24 cellular contexts compared by ENCODE assay signal in genomic region chr1:160353223-160353622, GRCh38. TPM values are rescaled to one million over a fixed set of nuclear protein-coding genes. Genes with fewer than 3 reads are reported as not detected.
A peak's percentile ranks its signal among the peaks of the same experiment; 100 is the strongest.
DNase-seq lines count a peak whose midpoint lies in the region; ATAC-seq, FAIRE-seq and TF ChIP-seq lines count a peak whose summit lies in the region.
"Had no signal": no experiment of that assay in that cellular context is flagged by ENCODE, and none has a peak within 500 bp of the region (broad histone marks: within the 10 kb centered on the region; RNA-seq: fewer than 3 reads in every experiment).

No MANE protein-coding gene starts in this region.

- peak; percentile 25 for DNase-seq in AG08395 (ENCODE audit: low spot score)
- peak; percentile 47 for DNase-seq in IMR-90
- no peak for DNase-seq in K562 (ENCODE audit: extremely low read depth in 1 of 4, low spot score in 3 of 4)
- DNase-seq in left lobe of liver (ENCODE audit: low spot score), result peak; percentile 7
- DNase-seq in mucosa of descending colon, result no peak
- no peak for DNase-seq in SIG-M5 treated with dmso at 0.1 percent for 504 hours (lab: John Stamatoyannopoulos, UW; ENCODE audit: unreplicated experiment)
- no peak for DNase-seq in activated T-helper 2 cell treated with anti-CD3 and anti-CD28 coated beads, Interferon-gamma antibody, Interleukin-2, Interleukin-4, amounts not matched to agents 10 μg/mL and 5 μg/mL and 100 μg/mL, durations not matched to agents 14 hours and 24 hours and 36 hours (ENCODE audit: low spot score)
- DNase-seq in NK-92 (lab: John Stamatoyannopoulos, UW; ENCODE audit: unreplicated experiment), result no peak
- DNase-seq: activated CD4-positive, alpha-beta T cell treated with anti-CD3 and anti-CD28 coated beads, Interleukin-2, amount 50 U/mL, for 1 hour; activated naive CD4-positive, alpha-beta T cell; endodermal cell; foreskin melanocyte; left colon; NCI-H1105 treated with DMSO at 0.1 percent for 48 hours; NCI-H2081 treated with DMSO at 0.1 percent for 48 hours; NCI-H510A; T-cell had no signal

- no peak overlapping the region for H3K18ac ChIP-seq in IMR-90 (ENCODE audit: low read depth, low read length)

- intact Hi-C loops in IMR-90 (cut with micrococcal nuclease) (no loop called here), K562 (cut with micrococcal nuclease) (no loop called here), mucosa of descending colon (cut with DNase I, micrococcal nuclease) (no loop called here)
- intact Hi-C loops in activated T-helper 2 cell treated with anti-CD3 and anti-CD28 coated beads, Interferon-gamma antibody, Interleukin-2, Interleukin-4, amounts not matched to agents 10 μg/mL and 5 μg/mL and 100 μg/mL, durations not matched to agents 14 hours and 24 hours and 36 hours (cut with micrococcal nuclease), result no loop called here

- H3K9me1 ChIP-seq in IMR-90 (ENCODE audit: insufficient read depth, low read length) (no peaks in the 10 kb centered on the region), K562 (ENCODE audit: control insufficient read depth, insufficient read depth, low read length) (no peaks in the 10 kb centered on the region)

- no peak overlapping the region for H4K8ac ChIP-seq in IMR-90 (ENCODE audit: low read depth in 2 of 2, low read length in 2 of 2)

- H3K4ac ChIP-seq in IMR-90 (ENCODE audit: low read depth, low read length), result no peak overlapping the region

- no peak overlapping the region for H4K91ac ChIP-seq in IMR-90 (ENCODE audit: insufficient read depth, low read depth, low read length)

- H2BK5ac ChIP-seq in IMR-90 (ENCODE audit: low read depth, low read length, poor library complexity, severe bottlenecking), result no peak overlapping the region

- no peak for FAIRE-seq in K562 (lab: Jason Lieb, UNC)
- FAIRE-seq: colon, HTR-8/SVneo had no signal

- H4K20me1 ChIP-seq in IMR-90 (ENCODE audit: insufficient read depth, low read length), result no peaks in the 10 kb centered on the region; the same call in 1 of the 2 replicates
- H4K20me1 ChIP-seq in K562 (replicated peaks; ENCODE audit: control insufficient read depth, insufficient read depth, low read length), result no peaks in the 10 kb centered on the region; the same call in 1 of the 2 replicates

- no peak overlapping the region for H3K14ac ChIP-seq in IMR-90 (replicated peaks; ENCODE audit: low read depth, low read length)

- dilution Hi-C loops in IMR-90 (cut with HindIII; ENCODE audit: low sequenced_read_pairs, unreplicated experiment), result no loop called here

- H4K5ac ChIP-seq in IMR-90 (ENCODE audit: low read depth, low read length), result no peak overlapping the region

- no peak overlapping the region for H3K27ac ChIP-seq in IMR-90 (ENCODE audit: insufficient read depth, low read length)
- H3K27ac ChIP-seq in K562 (ENCODE audit: extremely low read depth, low read depth, low read length), result no peak overlapping the region; the same call in 2 of the 3 replicates
- H3K27ac ChIP-seq: ascending aorta, neural progenitor cell, suprapubic skin had no signal

- H2AK5ac ChIP-seq in IMR-90 (ENCODE audit: low read depth, low read length), result no peak overlapping the region

- no peak for TF ChIP-seq POLR2A in IMR-90 (IDR thresholded peaks at IDR 0.05; ENCODE audit: low read depth, low read length)
- no peak for TF ChIP-seq POLR2A in K562 (conservative IDR thresholded peaks at IDR 0.05)

- H3K4me3 ChIP-seq in IMR-90 (ENCODE audit: insufficient read depth, low read depth, low read length) (no peak overlapping the region), K562 (no peak overlapping the region), mucosa of descending colon (no peak overlapping the region)
- H3K4me3 ChIP-seq: ascending aorta, neural progenitor cell, suprapubic skin had no signal

- peaks cover 3% of the 10 kb centered on the region for H3K4me1 Mint-ChIP-seq in activated T-helper 2 cell treated with anti-CD3 and anti-CD28 coated beads, Interferon-gamma antibody, Interleukin-2, Interleukin-4, amounts not matched to agents 10 μg/mL and 5 μg/mL and 100 μg/mL, durations not matched to agents 14 hours and 24 hours and 36 hours (ENCODE audit: low read depth)
- H3K4me1 Mint-ChIP-seq: endodermal cell, neural progenitor cell had no signal

- CTCF ChIA-PET in IMR-90 (lab: Yijun Ruan, JAX) (interaction anchor here (0.6 to 1.8 kb wide), 2 partner anchors 23 to 99 kb away, joined by 3 to 8 read pairs; no protein-coding TSS in a partner anchor), K562 (lab: Yijun Ruan, JAX; ENCODE audit: low intra/inter-chr PET ratio) (interaction anchor here (2.4 kb wide), 1 partner anchor 24 kb away, joined by 12 read pairs; no protein-coding TSS in a partner anchor)

- peaks cover 4 to 9% of the 10 kb centered on the region in 2 experiments; a peak in 2 of 4 replicates for H3K79me1 ChIP-seq in IMR-90 (ENCODE audit: low read depth in 1 of 2, low read length in 2 of 2)

- no peaks in the 10 kb centered on the region for H3K79me2 ChIP-seq in K562 (ENCODE audit: control insufficient read depth, insufficient read depth, low read length)

- no peak overlapping the region for H3K27ac Mint-ChIP-seq in activated T-helper 2 cell treated with anti-CD3 and anti-CD28 coated beads, Interferon-gamma antibody, Interleukin-2, Interleukin-4, amounts not matched to agents 10 μg/mL and 5 μg/mL and 100 μg/mL, durations not matched to agents 14 hours and 24 hours and 36 hours
- H3K27ac Mint-ChIP-seq: endodermal cell, neural progenitor cell, T-cell had no signal

- H3K56ac ChIP-seq in IMR-90 (ENCODE audit: extremely low read depth, insufficient read depth, low read length), result no peak overlapping the region

- no peak overlapping the region for H2AK9ac ChIP-seq in IMR-90 (replicated peaks; ENCODE audit: low read depth, low read length, poor library complexity)

- H2BK15ac ChIP-seq in IMR-90 (ENCODE audit: low read depth, low read length), result no peak overlapping the region

- H3K9me3 ChIP-seq in IMR-90 (ENCODE audit: control insufficient read depth, insufficient read depth, low read length) (no peaks in the 10 kb centered on the region), K562 (replicated peaks; ENCODE audit: control insufficient read depth, insufficient read depth, low read depth, low read length) (no peaks in the 10 kb centered on the region), mucosa of descending colon (no peaks in the 10 kb centered on the region)
- H3K9me3 ChIP-seq: ascending aorta, suprapubic skin had no signal

- in situ Hi-C loops in IMR-90 (cut with MboI; ENCODE audit: low sequenced_read_pairs) (loop anchor here (10.0 kb wide), 1 partner anchor 258 kb away; the partner anchor contains the start of gene IGSF8), K562 (cut with MboI) (no loop called here)

- H3K4me2 ChIP-seq in IMR-90 (ENCODE audit: low read depth, low read length), result no peak overlapping the region
- no peak overlapping the region for H3K4me2 ChIP-seq in K562 (ENCODE audit: insufficient read depth, low read length)
- H3K4me2 ChIP-seq: neural progenitor cell had no signal

- H2AFZ ChIP-seq in IMR-90 (replicated peaks; ENCODE audit: low read length, poor library complexity), result no peak overlapping the region
- no peak overlapping the region for H2AFZ ChIP-seq in K562 (ENCODE audit: low read depth, low read length)
- H2AFZ ChIP-seq: neural progenitor cell had no signal

- BruUV-seq in IMR-90 (replicated peaks; lab: Mats Ljungman, UMichigan), result no TSS peak
- BruUV-seq in K562 (replicated peaks; lab: Mats Ljungman, UMichigan), result no TSS peak

- H3K27me3 ChIP-seq in IMR-90 (ENCODE audit: control insufficient read depth, insufficient read depth, low read length), result no peaks in the 10 kb centered on the region
- no peaks in the 10 kb centered on the region for H3K27me3 ChIP-seq in K562 (ENCODE audit: control insufficient read depth in 2 of 2, insufficient read depth in 2 of 2, low read length in 2 of 2)
- H3K27me3 ChIP-seq: ascending aorta, neural progenitor cell, suprapubic skin had no signal

- no peaks in the 10 kb centered on the region for H3K4me1 ChIP-seq in IMR-90 (ENCODE audit: control insufficient read depth, insufficient read depth, low read length)
- H3K4me1 ChIP-seq in K562 (replicated peaks in 1 of 2; ENCODE audit: control insufficient read depth in 2 of 2, insufficient read depth in 2 of 2, low read length in 2 of 2), result no peaks in the 10 kb centered on the region
- H3K4me1 ChIP-seq in mucosa of descending colon (ENCODE audit: low read depth), result no peaks in the 10 kb centered on the region
- H3K4me1 ChIP-seq: ascending aorta, neural progenitor cell, suprapubic skin had no signal

- TF ChIP-seq CTCF in IMR-90 (conservative IDR thresholded peaks at IDR 0.05; ENCODE audit: low read depth, low read length), result no peak
- TF ChIP-seq CTCF in K562 (IDR thresholded peaks at IDR 0.05 in 2 of 3, conservative IDR thresholded peaks at IDR 0.05 in 1 of 3; ENCODE audit: insufficient read depth in 2 of 3, low read depth in 1 of 3, low read length in 3 of 3), result no peak
- no peak for TF ChIP-seq CTCF in mucosa of descending colon (IDR thresholded peaks at IDR 0.05)

- no peaks in the 10 kb centered on the region for H3K27me3 Mint-ChIP-seq in activated T-helper 2 cell treated with anti-CD3 and anti-CD28 coated beads, Interferon-gamma antibody, Interleukin-2, Interleukin-4, amounts not matched to agents 10 μg/mL and 5 μg/mL and 100 μg/mL, durations not matched to agents 14 hours and 24 hours and 36 hours (ENCODE audit: low read depth)
- H3K27me3 Mint-ChIP-seq: T-cell had no signal

- peak; percentile 54; the same call in 1 of the 2 replicates for ATAC-seq in IMR-90 (ENCODE audit: low read depth)
- no peak for ATAC-seq in K562
- ATAC-seq in left lobe of liver, result no peak
- ATAC-seq in mucosa of descending colon, result no peak
- ATAC-seq: left colon, T-cell had no signal

- H2BK20ac ChIP-seq in IMR-90 (ENCODE audit: low read depth, low read length), result no peak overlapping the region

- no peak overlapping the region for H3K23ac ChIP-seq in IMR-90 (ENCODE audit: low read depth, low read length)

- POLR2A ChIA-PET in IMR-90 (lab: Charles Lee; ENCODE audit: unreplicated experiment), result no interaction called here
- POLR2A ChIA-PET in K562 (lab: Yijun Ruan, JAX), result interaction anchor here (0.5 to 5.9 kb wide), 6 partner anchors 9 to 207 kb away, joined by 3 to 37 read pairs (median 6); partner anchors contain the start of gene NHLH1

- H2BK120ac ChIP-seq in IMR-90 (ENCODE audit: low read depth, low read length), result no peak overlapping the region

- peaks cover 88% of the 10 kb centered on the region for H3K36me3 Mint-ChIP-seq in activated T-helper 2 cell treated with anti-CD3 and anti-CD28 coated beads, Interferon-gamma antibody, Interleukin-2, Interleukin-4, amounts not matched to agents 10 μg/mL and 5 μg/mL and 100 μg/mL, durations not matched to agents 14 hours and 24 hours and 36 hours (ENCODE audit: low read depth)

- H3K36me3 ChIP-seq in IMR-90 (ENCODE audit: control insufficient read depth, insufficient read depth, low read length) (peaks cover 70% of the 10 kb centered on the region), K562 (ENCODE audit: control insufficient read depth, insufficient read depth, low read length) (peaks cover 98% of the 10 kb centered on the region), mucosa of descending colon (ENCODE audit: low read depth) (peaks cover 21% of the 10 kb centered on the region)

- H3K9me3 Mint-ChIP-seq in activated T-helper 2 cell treated with anti-CD3 and anti-CD28 coated beads, Interferon-gamma antibody, Interleukin-2, Interleukin-4, amounts not matched to agents 10 μg/mL and 5 μg/mL and 100 μg/mL, durations not matched to agents 14 hours and 24 hours and 36 hours, result no peaks in the 10 kb centered on the region
- H3K9me3 Mint-ChIP-seq: endodermal cell, neural progenitor cell, T-cell had no signal

- TF ChIP-seq EP300 in K562 (IDR thresholded peaks at IDR 0.05; ENCODE audit: low read length), result no peak

- WGBS in IMR-90 (ENCODE audit: extremely low coverage in 2 of 2, insufficient read length in 1 of 2), 2 experiments, result no CpG with 5 or more reads among the region's 2 CpGs
- WGBS in K562 (ENCODE audit: insufficient coverage, low coverage, missing lambda C conversion rate), result 85% methylated on average over 2 of the region's 2 CpGs

- no peak overlapping the region for H3K4me3 Mint-ChIP-seq in activated T-helper 2 cell treated with anti-CD3 and anti-CD28 coated beads, Interferon-gamma antibody, Interleukin-2, Interleukin-4, amounts not matched to agents 10 μg/mL and 5 μg/mL and 100 μg/mL, durations not matched to agents 14 hours and 24 hours and 36 hours (ENCODE audit: low read depth)
- H3K4me3 Mint-ChIP-seq: endodermal cell, neural progenitor cell, T-cell had no signal

- H3K9ac ChIP-seq in IMR-90 (ENCODE audit: low read depth, low read length) (no peak overlapping the region), K562 (ENCODE audit: insufficient read depth in 1 of 2, low read depth in 2 of 2, low read length in 2 of 2) (no peak overlapping the region)
- H3K9ac ChIP-seq: neural progenitor cell had no signal

- no peak for TF ChIP-seq RAD21 in IMR-90 (IDR thresholded peaks at IDR 0.05; ENCODE audit: low read length)
- TF ChIP-seq RAD21 in K562 (CRISPR knock-in tag; conservative IDR thresholded peaks at IDR 0.05 in 1 of 2, IDR thresholded peaks at IDR 0.05 in 1 of 2), result no peak

RNA-seq across cellular contexts. Expression of gene NCSTN, which starts 10.0 kb away (rescaled TPM):
- total RNA-seq in IMR-90 (2012; rRNA removed) (46.7 and 60.2 TPM in 2 replicates), K562 (2014; rRNA removed) (21.3 and 27.3 TPM in 2 replicates), K562 (2014; rRNA removed; fragmentation: Illumina TruSeq; extraction: Trizol) (34.9 and 35.8 TPM in 2 replicates), K562 (2015; rRNA removed; fragmentation: Illumina TruSeq; extraction: Trizol) (37.2 and 42.3 TPM in 2 replicates), K562 (2021) (54.1 and 57.9 TPM in 2 replicates), left lobe of liver (32.1 TPM), mucosa of descending colon (100 to 1,000 TPM in 1 of 3 donors, 10 to 100 TPM in 2; 70.4 to 104 (median 95.8) TPM)
- polyA plus RNA-seq in IMR-90 (2012; rRNA removed) (182 and 194 TPM in 2 replicates), K562 (2011; rRNA removed) (64.3 and 104 TPM in 2 replicates), K562 (2014; fragmentation: Illumina TruSeq; extraction: Trizol) (75.9 and 91.1 TPM in 2 replicates), K562 (2014; fragmentation: Nextera tagmentation; extraction: Ambion mirVana) (10 to 100 TPM; 46.0 to 68.7 TPM), K562 (2014; rRNA removed) (55.3 and 60.7 TPM in 2 replicates)
- 91.0 and 111 TPM in 2 replicates for polyA plus RNA-seq in IMR-90 (2012; cell fraction: cytosol; rRNA removed)
- polyA plus RNA-seq in IMR-90 (2012; cell fraction: nucleus; rRNA removed; ENCODE audit: low replicate concordance), result 133 and 187 TPM in 2 replicates
- 203 and 289 TPM in 2 replicates for total RNA-seq in K562 (2011; cell fraction: chromatin; rRNA removed; ENCODE audit: low replicate concordance)
- 237 and 279 TPM in 2 replicates for total RNA-seq in K562 (2011; cell fraction: nucleolus; rRNA removed)
- total RNA-seq in K562 (2011; cell fraction: nucleoplasm; rRNA removed), result 253 and 291 TPM in 2 replicates
- polyA plus RNA-seq in K562 (2011; cell fraction: cytosol; rRNA removed), result 103 and 114 TPM in 2 replicates
- polyA plus RNA-seq in K562 (2011; cell fraction: nucleus; rRNA removed), result 178 and 195 TPM in 2 replicates
- polyA plus RNA-seq in K562 (2012), result 46.6 and 93.0 TPM in 2 replicates
- polyA minus RNA-seq in K562 (2011; rRNA and poly(A)+ RNA removed), result 85.4 and 89.2 TPM in 2 replicates
- polyA minus RNA-seq in K562 (2011; cell fraction: cytosol; rRNA and poly(A)+ RNA removed), result 40.9 and 45.8 TPM in 2 replicates
- polyA minus RNA-seq in K562 (2011; cell fraction: nucleus; rRNA and poly(A)+ RNA removed), result 56.5 and 78.1 TPM in 2 replicates
- 65.3 and 72.4 TPM in 2 replicates for total RNA-seq in activated T-helper 2 cell treated with anti-CD3 and anti-CD28 coated beads, Interferon-gamma antibody, Interleukin-2, Interleukin-4, amounts not matched to agents 10 μg/mL and 5 μg/mL and 100 μg/mL, durations not matched to agents 14 hours and 24 hours and 36 hours

RNA-seq across cellular contexts. Expression of gene COPA, which starts 10.2 kb away (rescaled TPM):
- total RNA-seq in IMR-90 (2012; rRNA removed) (377 and 436 TPM in 2 replicates), K562 (2014; rRNA removed) (93.5 and 121 TPM in 2 replicates), K562 (2014; rRNA removed; fragmentation: Illumina TruSeq; extraction: Trizol) (79.9 and 92.1 TPM in 2 replicates), K562 (2015; rRNA removed; fragmentation: Illumina TruSeq; extraction: Trizol) (73.1 and 80.7 TPM in 2 replicates), K562 (2021) (102 and 110 TPM in 2 replicates), left lobe of liver (94.8 TPM), mucosa of descending colon (100 to 1,000 TPM; 141 to 165 (median 151) TPM)
- polyA plus RNA-seq in IMR-90 (2012; rRNA removed) (201 and 204 TPM in 2 replicates), K562 (2011; rRNA removed) (222 and 236 TPM in 2 replicates), K562 (2014; fragmentation: Illumina TruSeq; extraction: Trizol) (119 and 154 TPM in 2 replicates), K562 (2014; fragmentation: Nextera tagmentation; extraction: Ambion mirVana) (100 to 1,000 TPM in 1 of 2 experiments, 10 to 100 TPM in 1; 49.8 to 123 TPM), K562 (2014; rRNA removed) (99.5 and 125 TPM in 2 replicates)
- polyA plus RNA-seq in IMR-90 (2012; cell fraction: cytosol; rRNA removed), result 82.2 and 103 TPM in 2 replicates
- polyA plus RNA-seq in IMR-90 (2012; cell fraction: nucleus; rRNA removed; ENCODE audit: low replicate concordance), result 78.3 and 211 TPM in 2 replicates
- total RNA-seq in K562 (2011; cell fraction: chromatin; rRNA removed; ENCODE audit: low replicate concordance), result 224 and 416 TPM in 2 replicates
- total RNA-seq in K562 (2011; cell fraction: nucleolus; rRNA removed), result 117 and 133 TPM in 2 replicates
- total RNA-seq in K562 (2011; cell fraction: nucleoplasm; rRNA removed), result 151 and 175 TPM in 2 replicates
- polyA plus RNA-seq in K562 (2011; cell fraction: cytosol; rRNA removed), result 140 and 207 TPM in 2 replicates
- polyA plus RNA-seq in K562 (2011; cell fraction: nucleus; rRNA removed), result 79.0 and 109 TPM in 2 replicates
- polyA plus RNA-seq in K562 (2012), result 107 and 187 TPM in 2 replicates
- 382 and 419 TPM in 2 replicates for polyA minus RNA-seq in K562 (2011; rRNA and poly(A)+ RNA removed)
- 161 and 169 TPM in 2 replicates for polyA minus RNA-seq in K562 (2011; cell fraction: cytosol; rRNA and poly(A)+ RNA removed)
- 73.5 and 122 TPM in 2 replicates for polyA minus RNA-seq in K562 (2011; cell fraction: nucleus; rRNA and poly(A)+ RNA removed)
- 153 and 154 TPM in 2 replicates for total RNA-seq in activated T-helper 2 cell treated with anti-CD3 and anti-CD28 coated beads, Interferon-gamma antibody, Interleukin-2, Interleukin-4, amounts not matched to agents 10 μg/mL and 5 μg/mL and 100 μg/mL, durations not matched to agents 14 hours and 24 hours and 36 hours

RNA-seq across cellular contexts. Expression of gene NHLH1, which starts 13.6 kb away (rescaled TPM):
- not detected in 2 replicates for total RNA-seq in IMR-90 (2012; rRNA removed)
- 0.14 and 0.26 TPM in 2 replicates for polyA plus RNA-seq in IMR-90 (2012; rRNA removed)
- 0.02 and 0.04 TPM in 2 replicates for polyA plus RNA-seq in IMR-90 (2012; cell fraction: cytosol; rRNA removed)
- polyA plus RNA-seq in IMR-90 (2012; cell fraction: nucleus; rRNA removed; ENCODE audit: low replicate concordance), result 0.73 and 0.82 TPM in 2 replicates
- total RNA-seq in K562 (2011; cell fraction: chromatin; rRNA removed; ENCODE audit: low replicate concordance), result 1.5 and 2.6 TPM in 2 replicates
- total RNA-seq in K562 (2011; cell fraction: nucleolus; rRNA removed), result 1.3 and 2.0 TPM in 2 replicates
- 2.5 and 2.9 TPM in 2 replicates for total RNA-seq in K562 (2011; cell fraction: nucleoplasm; rRNA removed)
- 0.09 and 0.16 TPM in 2 replicates for total RNA-seq in K562 (2014; rRNA removed)
- total RNA-seq in K562 (2014; rRNA removed; fragmentation: Illumina TruSeq; extraction: Trizol), result 0.33 and 0.35 TPM in 2 replicates
- not detected in 2 replicates for total RNA-seq in K562 (2015; rRNA removed; fragmentation: Illumina TruSeq; extraction: Trizol)
- total RNA-seq in K562 (2021), result 0.78 and 0.84 TPM in 2 replicates
- polyA plus RNA-seq in K562 (2011; rRNA removed), result 0.29 and 0.57 TPM in 2 replicates
- polyA plus RNA-seq in K562 (2011; cell fraction: cytosol; rRNA removed), result 0.40 and 0.71 TPM in 2 replicates
- 1.2 and 1.4 TPM in 2 replicates for polyA plus RNA-seq in K562 (2011; cell fraction: nucleus; rRNA removed)
- polyA plus RNA-seq in K562 (2012), result 0.31 and 1.6 TPM in 2 replicates
- 0.88 and 1.0 TPM in 2 replicates for polyA plus RNA-seq in K562 (2014; fragmentation: Illumina TruSeq; extraction: Trizol)
- under 1 TPM; 0.20 to 0.37 TPM for polyA plus RNA-seq in K562 (2014; fragmentation: Nextera tagmentation; extraction: Ambion mirVana)
- 1.3 and 1.4 TPM in 2 replicates for polyA plus RNA-seq in K562 (2014; rRNA removed)
- polyA minus RNA-seq in K562 (2011; rRNA and poly(A)+ RNA removed), result 0.21 and 0.25 TPM in 2 replicates
- 0.46 TPM in 1 of 2 replicates, not detected in the other for polyA minus RNA-seq in K562 (2011; cell fraction: cytosol; rRNA and poly(A)+ RNA removed)
- polyA minus RNA-seq in K562 (2011; cell fraction: nucleus; rRNA and poly(A)+ RNA removed), result 0.40 and 0.78 TPM in 2 replicates
- total RNA-seq in left lobe of liver, result 0.10 TPM
- total RNA-seq in mucosa of descending colon, result under 1 TPM; 0.14 to 0.16 (median 0.14) TPM
- total RNA-seq in activated T-helper 2 cell treated with anti-CD3 and anti-CD28 coated beads, Interferon-gamma antibody, Interleukin-2, Interleukin-4, amounts not matched to agents 10 μg/mL and 5 μg/mL and 100 μg/mL, durations not matched to agents 14 hours and 24 hours and 36 hours, result 0.30 and 0.32 TPM in 2 replicates
- total RNA-seq: ascending aorta, Daoy, mononuclear cell had no signal

RNA-seq across cellular contexts. Expression of gene VANGL2, which starts 47.1 kb away (rescaled TPM):
- total RNA-seq in IMR-90 (2012; rRNA removed), result 0.28 and 0.36 TPM in 2 replicates
- 3.2 and 3.6 TPM in 2 replicates for polyA plus RNA-seq in IMR-90 (2012; rRNA removed)
- 1.3 and 2.4 TPM in 2 replicates for polyA plus RNA-seq in IMR-90 (2012; cell fraction: cytosol; rRNA removed)
- 6.1 and 8.1 TPM in 2 replicates for polyA plus RNA-seq in IMR-90 (2012; cell fraction: nucleus; rRNA removed; ENCODE audit: low replicate concordance)
- 3.7 and 6.1 TPM in 2 replicates for total RNA-seq in K562 (2011; cell fraction: chromatin; rRNA removed; ENCODE audit: low replicate concordance)
- 3.4 and 4.8 TPM in 2 replicates for total RNA-seq in K562 (2011; cell fraction: nucleolus; rRNA removed)
- total RNA-seq in K562 (2011; cell fraction: nucleoplasm; rRNA removed), result 6.5 and 8.4 TPM in 2 replicates
- 0.82 and 1.1 TPM in 2 replicates for total RNA-seq in K562 (2014; rRNA removed)
- 0.95 and 1.1 TPM in 2 replicates for total RNA-seq in K562 (2014; rRNA removed; fragmentation: Illumina TruSeq; extraction: Trizol)
- 0.98 and 1.1 TPM in 2 replicates for total RNA-seq in K562 (2015; rRNA removed; fragmentation: Illumina TruSeq; extraction: Trizol)
- total RNA-seq in K562 (2021), result 3.4 and 3.8 TPM in 2 replicates
- 4.0 and 4.4 TPM in 2 replicates for polyA plus RNA-seq in K562 (2011; rRNA removed)
- polyA plus RNA-seq in K562 (2011; cell fraction: cytosol; rRNA removed), result 6.2 and 6.4 TPM in 2 replicates
- polyA plus RNA-seq in K562 (2011; cell fraction: nucleus; rRNA removed), result 7.2 and 10.3 TPM in 2 replicates
- 2.0 and 3.4 TPM in 2 replicates for polyA plus RNA-seq in K562 (2012)
- polyA plus RNA-seq in K562 (2014; fragmentation: Illumina TruSeq; extraction: Trizol), result 3.5 TPM in 2 replicates
- under 1 TPM; 0.28 to 0.42 TPM for polyA plus RNA-seq in K562 (2014; fragmentation: Nextera tagmentation; extraction: Ambion mirVana)
- polyA plus RNA-seq in K562 (2014; rRNA removed), result 3.7 and 3.9 TPM in 2 replicates
- polyA minus RNA-seq in K562 (2011; rRNA and poly(A)+ RNA removed), result 2.5 and 3.3 TPM in 2 replicates
- polyA minus RNA-seq in K562 (2011; cell fraction: cytosol; rRNA and poly(A)+ RNA removed), result 1.5 and 2.5 TPM in 2 replicates
- polyA minus RNA-seq in K562 (2011; cell fraction: nucleus; rRNA and poly(A)+ RNA removed), result 1.1 and 1.3 TPM in 2 replicates
- 0.20 TPM for total RNA-seq in left lobe of liver
- 1 to 10 TPM; 5.2 to 8.9 (median 8.7) TPM for total RNA-seq in mucosa of descending colon
- total RNA-seq in activated T-helper 2 cell treated with anti-CD3 and anti-CD28 coated beads, Interferon-gamma antibody, Interleukin-2, Interleukin-4, amounts not matched to agents 10 μg/mL and 5 μg/mL and 100 μg/mL, durations not matched to agents 14 hours and 24 hours and 36 hours, result not detected in 2 replicates

Comparison
In these comparisons a context has a peak if more than half of its experiments do, and no peak if none do; other contexts are left out.
1. DNase-seq: peak in AG08395 (single experiment), IMR-90 (single experiment) and left lobe of liver (single experiment); none in K562 (0 of 4), mucosa of descending colon (0 of 3), SIG-M5 treated with dmso at 0.1 percent for 504 hours (single experiment), activated T-helper 2 cell treated with anti-CD3 and anti-CD28 coated beads, Interferon-gamma antibody, Interleukin-2, Interleukin-4, amounts not matched to agents 10 μg/mL and 5 μg/mL and 100 μg/mL, durations not matched to agents 14 hours and 24 hours and 36 hours (single experiment) and NK-92 (single experiment).